Comparison of ENCODE assay signal across 8 cellular contexts in the genomic region with DNA sequence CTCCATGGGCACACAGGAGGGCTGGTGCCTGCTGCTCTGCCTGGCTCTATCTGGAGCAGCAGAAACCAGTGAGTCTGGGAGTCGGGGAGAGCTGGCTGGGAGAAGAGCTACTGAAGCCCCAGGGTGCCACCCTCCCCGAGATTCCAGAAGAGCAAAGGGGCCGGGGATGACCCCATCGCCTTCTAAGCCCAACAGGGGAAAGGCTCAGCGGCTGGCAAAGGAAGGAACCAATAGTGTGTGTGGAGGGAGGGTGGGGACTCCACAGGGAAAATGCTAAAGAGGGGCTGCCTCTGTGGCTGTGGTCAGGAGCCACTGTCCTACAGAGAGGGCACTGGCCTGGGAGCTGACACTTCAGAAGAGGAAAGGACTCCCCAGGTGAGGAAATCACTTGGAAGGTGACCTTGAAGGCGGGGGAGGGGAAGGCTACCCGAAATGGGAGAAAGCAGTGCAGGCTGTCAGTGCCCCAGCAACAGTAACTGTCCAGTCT. TPM values are rescaled to one million over a fixed set of nuclear protein-coding genes. Genes with fewer than 3 reads are reported as not detected.
A peak's percentile ranks its signal among the peaks of the same experiment; 100 is the strongest.
DNase-seq lines count a peak whose midpoint lies in the region; ATAC-seq and TF ChIP-seq lines count a peak whose summit lies in the region.

No MANE protein-coding gene starts in this region.

- no peaks in the 10 kb centered on the region for H3K9me3 ChIP-seq in CD8-positive, alpha-beta memory T cell (ENCODE audit: low read length)
- H3K9me3 ChIP-seq in right atrium auricular region, result no peaks in the 10 kb centered on the region

- H3K27me3 ChIP-seq in CD8-positive, alpha-beta memory T cell (ENCODE audit: insufficient read depth, low read length, poor library complexity, severe bottlenecking), result no peaks in the 10 kb centered on the region
- H3K27me3 ChIP-seq in HL-60 (ENCODE audit: insufficient read depth, poor library complexity, severe bottlenecking) (no peaks in the 10 kb centered on the region), right atrium auricular region (no peaks in the 10 kb centered on the region)

- H3K36me3 ChIP-seq in CD8-positive, alpha-beta memory T cell (ENCODE audit: insufficient read depth, low read length), result peaks cover 22% of the 10 kb centered on the region
- peaks cover 13% of the 10 kb centered on the region for H3K36me3 ChIP-seq in right atrium auricular region

- no peaks in the 10 kb centered on the region for H3K27me3 Mint-ChIP-seq in CD8-positive, alpha-beta memory T cell
- no peaks in the 10 kb centered on the region for H3K27me3 Mint-ChIP-seq in activated naive CD8-positive, alpha-beta T cell treated with anti-CD3 and anti-CD28 coated beads, Interleukin-2, amount 10 ng/mL, durations not matched to agents 7 days and 5 days

- H3K4me1 Mint-ChIP-seq in CD8-positive, alpha-beta memory T cell, result peaks cover 70 to 79% (median 75%) of the 10 kb centered on the region in 3 donors
- peaks cover 50% of the 10 kb centered on the region for H3K4me1 Mint-ChIP-seq in activated naive CD8-positive, alpha-beta T cell treated with anti-CD3 and anti-CD28 coated beads, Interleukin-2, amount 10 ng/mL, durations not matched to agents 7 days and 5 days

- peak overlapping the region; percentile 91 to 100 (median 98) for H3K27ac Mint-ChIP-seq in CD8-positive, alpha-beta memory T cell
- peak overlapping the region; percentile 98 for H3K27ac Mint-ChIP-seq in activated naive CD8-positive, alpha-beta T cell treated with anti-CD3 and anti-CD28 coated beads, Interleukin-2, amount 10 ng/mL, durations not matched to agents 7 days and 5 days

- CTCF ChIA-PET in CD8-positive, alpha-beta memory T cell (lab: Charles Lee), result interaction anchor here (0.9 to 14.0 kb wide), 7 partner anchors 9 to 117 kb away, joined by 3 to 179 read pairs (median 5); partner anchors contain the start of gene VAMP1

- no peak for TF ChIP-seq CTCF in HL-60 (IDR thresholded peaks at IDR 0.05; ENCODE audit: insufficient read depth, low read length)
- TF ChIP-seq CTCF in right atrium auricular region (IDR thresholded peaks at IDR 0.05), result no peak

- ATAC-seq in activated naive CD8-positive, alpha-beta T cell treated with anti-CD3 and anti-CD28 coated beads, Interleukin-2, amount 10 ng/mL, durations not matched to agents 7 days and 5 days (ENCODE audit: low read depth), result peak; percentile 1
- ATAC-seq in sciatic nerve, result peak; percentile 25

- peak overlapping the region; percentile 96 for H3K4me3 ChIP-seq in CD8-positive, alpha-beta memory T cell (ENCODE audit: low read length)
- H3K4me3 ChIP-seq in HL-60 (replicated peaks; ENCODE audit: insufficient read depth, low read length) (peak overlapping the region; percentile 58), right atrium auricular region (peak overlapping the region; percentile 54 to 71)

- peak overlapping the region; percentile 93 for H3K27ac ChIP-seq in CD8-positive, alpha-beta memory T cell (ENCODE audit: low read depth, low read length)
- H3K27ac ChIP-seq in HL-60 (replicated peaks), result peak overlapping the region; percentile 98
- H3K27ac ChIP-seq in right atrium auricular region, result peak overlapping the region; percentile 95 to 97

- H3K4me3 Mint-ChIP-seq in CD8-positive, alpha-beta memory T cell, result peak overlapping the region; percentile 94 to 100 (median 99)
- H3K4me3 Mint-ChIP-seq in activated naive CD8-positive, alpha-beta T cell treated with anti-CD3 and anti-CD28 coated beads, Interleukin-2, amount 10 ng/mL, durations not matched to agents 7 days and 5 days, result peak overlapping the region; percentile 98

- intact Hi-C loops in sciatic nerve (cut with DNase I), result no loop called here

- POLR2A ChIA-PET in CD8-positive, alpha-beta memory T cell (lab: Charles Lee), result interaction anchor here (0.9 to 8.1 kb wide), 13 partner anchors 9 to 118 kb away, joined by 3 to 109 read pairs (median 5); partner anchors contain the start of genes MRPL51 and VAMP1
- POLR2A ChIA-PET in activated naive CD8-positive, alpha-beta T cell treated with anti-CD3 and anti-CD28 coated beads, Interleukin-2, amount 10 ng/mL, durations not matched to agents 7 days and 5 days (lab: Charles Lee), result interaction anchor here (0.8 to 5.1 kb wide), 17 partner anchors 9 to 400 kb away, joined by 3 to 151 read pairs (median 14); partner anchors contain the start of genes CD27, GAPDH, MRPL51 and USP5

- no peak for DNase-seq in CD8-positive, alpha-beta memory T cell
- DNase-seq in HL-60 (ENCODE audit: low read depth in 1 of 2, low spot score in 1 of 2) (peak in 1 of 2 experiments; percentile 42), right atrium auricular region (ENCODE audit: low spot score) (no peak), sciatic nerve (ENCODE audit: low spot score) (no peak), putamen (ENCODE audit: low spot score) (no peak), DMS153 treated with DMSO at 0.1 percent for 48 hours (lab: John Stamatoyannopoulos, UW; ENCODE audit: unreplicated experiment) (no peak)
- DNase-seq in activated naive CD8-positive, alpha-beta T cell treated with anti-CD3 and anti-CD28 coated beads, Interleukin-2, amount 10 ng/mL, durations not matched to agents 7 days and 5 days, result no peak
- DNase-seq in activated CD4-positive, alpha-beta T cell treated with anti-CD3 and anti-CD28 coated beads, Interleukin-2, amount 50 U/mL, for 4 hours, result no peak

- no peaks in the 10 kb centered on the region for H3K9me3 Mint-ChIP-seq in CD8-positive, alpha-beta memory T cell
- no peaks in the 10 kb centered on the region for H3K9me3 Mint-ChIP-seq in activated naive CD8-positive, alpha-beta T cell treated with anti-CD3 and anti-CD28 coated beads, Interleukin-2, amount 10 ng/mL, durations not matched to agents 7 days and 5 days

- H3K4me1 ChIP-seq in CD8-positive, alpha-beta memory T cell (ENCODE audit: insufficient read depth, low read length), result peaks cover 61% of the 10 kb centered on the region
- peaks cover 0 to 30% of the 10 kb centered on the region in 2 donors for H3K4me1 ChIP-seq in right atrium auricular region

- peaks cover 3 to 74% (median 26%) of the 10 kb centered on the region in 3 donors for H3K36me3 Mint-ChIP-seq in CD8-positive, alpha-beta memory T cell
- peaks cover 49% of the 10 kb centered on the region for H3K36me3 Mint-ChIP-seq in activated naive CD8-positive, alpha-beta T cell treated with anti-CD3 and anti-CD28 coated beads, Interleukin-2, amount 10 ng/mL, durations not matched to agents 7 days and 5 days

RNA-seq across cellular contexts. Expression of gene TAPBPL, which starts 0.4 kb away (rescaled TPM):
- total RNA-seq in CD8-positive, alpha-beta memory T cell, result 10 to 100 TPM; 29.1 to 32.0 TPM
- 131 TPM for polyA plus RNA-seq in CD8-positive, alpha-beta memory T cell
- 10 to 100 TPM; 49.4 to 50.1 TPM for total RNA-seq in activated naive CD8-positive, alpha-beta T cell treated with anti-CD3 and anti-CD28 coated beads, Interleukin-2, amount 10 ng/mL, durations not matched to agents 7 days and 5 days
- total RNA-seq in right atrium auricular region (10 to 100 TPM; 14.5 to 16.9 TPM), sciatic nerve (23.5 TPM)

RNA-seq across cellular contexts. Expression of gene CD27, which starts 7.5 kb away (rescaled TPM):
- total RNA-seq in CD8-positive, alpha-beta memory T cell, result 100 to 1,000 TPM; 110 to 111 TPM
- polyA plus RNA-seq in CD8-positive, alpha-beta memory T cell, result 470 TPM
- total RNA-seq in activated naive CD8-positive, alpha-beta T cell treated with anti-CD3 and anti-CD28 coated beads, Interleukin-2, amount 10 ng/mL, durations not matched to agents 7 days and 5 days, result 100 to 1,000 TPM; 152 to 158 TPM
- total RNA-seq in right atrium auricular region, result 1 to 10 TPM in 1 of 2 donors, not detected in 1; 1.1 TPM
- total RNA-seq in sciatic nerve, result 0.58 TPM

RNA-seq across cellular contexts. Expression of gene VAMP1, which starts 18.2 kb away (rescaled TPM):
- 10 to 100 TPM; 26.7 to 29.6 TPM for total RNA-seq in CD8-positive, alpha-beta memory T cell
- polyA plus RNA-seq in CD8-positive, alpha-beta memory T cell, result 10.0 TPM
- 10 to 100 TPM; 65.5 to 72.1 TPM for total RNA-seq in activated naive CD8-positive, alpha-beta T cell treated with anti-CD3 and anti-CD28 coated beads, Interleukin-2, amount 10 ng/mL, durations not matched to agents 7 days and 5 days
- 1 to 10 TPM; 1.7 to 3.6 TPM for total RNA-seq in right atrium auricular region
- 19.9 TPM for total RNA-seq in sciatic nerve

RNA-seq across cellular contexts. Expression of gene MRPL51, which starts 40.8 kb away (rescaled TPM):
- total RNA-seq in CD8-positive, alpha-beta memory T cell, result 100 to 1,000 TPM; 317 to 327 TPM
- 222 TPM for polyA plus RNA-seq in CD8-positive, alpha-beta memory T cell
- 100 to 1,000 TPM; 169 to 170 TPM for total RNA-seq in activated naive CD8-positive, alpha-beta T cell treated with anti-CD3 and anti-CD28 coated beads, Interleukin-2, amount 10 ng/mL, durations not matched to agents 7 days and 5 days
- total RNA-seq in right atrium auricular region (100 to 1,000 TPM in 1 of 2 donors, 10 to 100 TPM in 1; 87.7 to 104 TPM), sciatic nerve (117 TPM)

RNA-seq across cellular contexts. Expression of gene NCAPD2, which starts 41.6 kb away (rescaled TPM):
- total RNA-seq in CD8-positive, alpha-beta memory T cell, result 10 to 100 TPM; 96.5 to 97.5 TPM
- polyA plus RNA-seq in CD8-positive, alpha-beta memory T cell, result 29.8 TPM
- total RNA-seq in activated naive CD8-positive, alpha-beta T cell treated with anti-CD3 and anti-CD28 coated beads, Interleukin-2, amount 10 ng/mL, durations not matched to agents 7 days and 5 days, result 100 to 1,000 TPM; 147 to 157 TPM
- total RNA-seq in right atrium auricular region (10 to 100 TPM; 11.6 to 53.5 TPM), sciatic nerve (21.3 TPM)

Comparison
In these comparisons a context has a peak if more than half of its experiments do, and no peak if none do; other contexts are left out.
1. RNA of gene CD27, which starts 7.5 kb away (total RNA-seq): 152 to 158 TPM in activated naive CD8-positive, alpha-beta T cell treated with anti-CD3 and anti-CD28 coated beads, Interleukin-2, amount 10 ng/mL, durations not matched to agents 7 days and 5 days and 110 to 111 TPM in CD8-positive, alpha-beta memory T cell; 1.1 TPM in right atrium auricular region and 0.58 TPM in sciatic nerve (single experiment); every median in the first group is over 10 times any median in the second.
2. Peak in every context shown above with its lines, with median percentiles within 50 percentile points of each other: H3K27ac ChIP-seq and H3K4me3 ChIP-seq.